Comparison of ENCODE assay signal across 9 cellular contexts in the genomic region with DNA sequence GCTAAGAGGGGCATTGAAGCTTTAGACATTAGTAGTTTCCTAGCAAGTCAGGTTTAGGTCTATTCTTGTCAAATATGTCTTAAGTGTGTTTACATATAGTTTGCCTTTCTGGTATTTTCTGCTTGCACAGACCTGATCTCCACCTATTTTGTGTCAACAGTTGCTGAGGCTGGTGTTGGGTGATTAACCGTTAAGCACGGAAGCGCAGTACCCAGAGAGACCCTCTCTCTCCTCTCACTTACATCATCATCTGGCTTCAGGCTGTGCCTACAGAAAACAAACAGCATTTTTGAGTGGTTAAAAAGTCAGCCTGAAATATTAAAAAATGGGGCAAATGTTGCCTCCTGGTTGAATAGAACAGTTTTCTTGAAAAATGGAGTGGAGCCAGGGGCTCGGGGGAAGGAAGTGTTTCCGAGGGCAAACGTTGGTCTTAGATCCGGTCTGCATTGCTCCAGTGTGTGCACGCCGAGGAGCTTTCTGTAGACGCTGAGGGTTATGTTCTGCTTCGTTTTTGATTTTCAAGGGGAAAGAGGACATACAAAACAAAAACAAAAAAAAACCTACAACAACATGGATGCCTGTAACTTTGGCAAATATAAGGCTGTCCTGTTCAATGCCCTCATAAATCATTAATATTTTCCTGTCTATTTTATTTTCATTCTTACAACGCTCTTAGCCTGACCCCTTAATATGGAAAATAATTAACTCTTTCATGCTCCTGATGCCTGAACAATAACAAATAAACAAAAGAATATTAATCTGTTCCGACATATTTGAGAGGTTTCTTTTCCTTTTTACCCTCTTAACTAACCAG.
DNase-seq lines count a peak whose midpoint lies in the region; ATAC-seq and TF ChIP-seq lines count a peak whose summit lies in the region.
"Had no signal": no experiment of that assay in that cellular context is flagged by ENCODE, and none has a peak within 500 bp of the region (broad histone marks: within the 10 kb centered on the region; RNA-seq: fewer than 3 reads in every experiment).

No MANE protein-coding gene starts in this region.

- in situ Hi-C loops in transverse colon (cut with MboI; ENCODE audit: low pct_ligation_motif_present in 1 of 4, low pct_unique_long_range_greater_than_20kb in 1 of 4, low sequenced_read_pairs in 3 of 4): no loop called here

- TF ChIP-seq EP300 in transverse colon (IDR thresholded peaks at IDR 0.05; ENCODE audit: low read depth): no peak

- no peak for TF ChIP-seq POLR2A in transverse colon (IDR thresholded peaks at IDR 0.05)

- intact Hi-C loops in transverse colon (cut with DNase I; ENCODE audit: low total_unique reads): no loop called here

- peak overlapping the region in 1 of 4 donors; percentile 27 for H3K4me3 ChIP-seq in transverse colon

- 11 to 15% methylated on average over 12 to 13 of the region's 13 CpGs for WGBS in transverse colon (ENCODE audit: low coverage in 1 of 2), 2 donors

- no peaks in the 10 kb centered on the region for H3K9me3 ChIP-seq in transverse colon

- peaks cover 0 to 24% (median 4%) of the 10 kb centered on the region in 4 donors for H3K4me1 ChIP-seq in transverse colon

- H3K36me3 ChIP-seq in transverse colon: no peaks in the 10 kb centered on the region

- no peaks in the 10 kb centered on the region for H3K27me3 ChIP-seq in transverse colon

- DNase-seq in NCI-H2171 treated with DMSO at 0.1 percent for 48 hours (lab: John Stamatoyannopoulos, UW) (peak; percentile 11), NCI-H2171 (lab: John Stamatoyannopoulos, UW) (no peak), cerebellar cortex (ENCODE audit: low spot score) (peak; percentile 50), medulla oblongata (ENCODE audit: extremely low spot score) (peak; percentile 53), transverse colon (no peak)
- no peak for DNase-seq in activated naive CD4-positive, alpha-beta T cell treated with anti-CD3 and anti-CD28 coated beads, Interleukin-2, amount 50 U/mL, for 16 hours
- DNase-seq: activated CD8-positive, alpha-beta memory T cell treated with anti-CD3 and anti-CD28 coated beads, Interleukin-2, amount 50 U/mL, for 4 hours had no signal

- no peak for TF ChIP-seq CTCF in transverse colon (IDR thresholded peaks at IDR 0.05)

- H3K27ac ChIP-seq in transverse colon: peak overlapping the region; percentile 45 to 77 (median 74)

- ATAC-seq in HG02798 (IDR thresholded peaks at IDR 0.05; ENCODE audit: poor library complexity, unreplicated experiment): no peak
- no peak for ATAC-seq in HG03378 (IDR thresholded peaks at IDR 0.05; ENCODE audit: unreplicated experiment)

Comparison
In these comparisons a context has a peak if more than half of its experiments do, and no peak if none do; other contexts are left out.
1. DNase-seq: peak in NCI-H2171 treated with DMSO at 0.1 percent for 48 hours (single experiment), cerebellar cortex (single experiment) and medulla oblongata (single experiment); none in NCI-H2171 (single experiment), transverse colon (single experiment) and activated naive CD4-positive, alpha-beta T cell treated with anti-CD3 and anti-CD28 coated beads, Interleukin-2, amount 50 U/mL, for 16 hours (single experiment).